17 cellular contexts compared by ENCODE assay signal in genomic region chr20:46195264-46196038, GRCh38.
"Had no signal": no experiment of that assay in that cellular context is flagged by ENCODE, and none has a peak within 500 bp of the region (broad histone marks: within the 10 kb centered on the region; RNA-seq: fewer than 3 reads in every experiment).

No MANE protein-coding gene starts in this region.

- H3K27ac ChIP-seq: brain microvascular endothelial cell, colonic mucosa, epithelial cell of prostate, left ventricle myocardium inferior, right atrium auricular region, tibial artery had no signal

- H3K4me1 Mint-ChIP-seq: activated CD4-positive, alpha-beta memory T cell treated with anti-CD3 and anti-CD28 coated beads, Interleukin-2, amount 10 ng/mL, durations not matched to agents 7 days and 5 days; activated CD8-positive, alpha-beta memory T cell treated with anti-CD3 and anti-CD28 coated beads, Interleukin-2, amount 10 ng/mL, durations not matched to agents 7 days and 5 days had no signal

- H3K36me3 Mint-ChIP-seq: activated CD8-positive, alpha-beta memory T cell treated with anti-CD3 and anti-CD28 coated beads, Interleukin-2, amount 10 ng/mL, durations not matched to agents 7 days and 5 days; activated naive CD8-positive, alpha-beta T cell treated with anti-CD3 and anti-CD28 coated beads for 36 hours; WTC11 had no signal

- H3K27me3 ChIP-seq: colonic mucosa, right atrium auricular region had no signal

- H3K27ac Mint-ChIP-seq: activated CD4-positive, alpha-beta memory T cell treated with anti-CD3 and anti-CD28 coated beads, Interleukin-2, amount 10 ng/mL, durations not matched to agents 7 days and 5 days; activated CD8-positive, alpha-beta memory T cell treated with anti-CD3 and anti-CD28 coated beads, Interleukin-2, amount 10 ng/mL, durations not matched to agents 7 days and 5 days; activated naive CD8-positive, alpha-beta T cell treated with anti-CD3 and anti-CD28 coated beads for 36 hours; endodermal cell; T-helper 1 cell treated with Interleukin-12 subunit alpha and Interleukin-12 subunit beta and Interleukin-4 antibody, amounts not matched to agents 30 μg/mL and 1 μg/mL, for 36 hours; WTC11 had no signal

- DNase-seq: activated CD4-positive, alpha-beta memory T cell treated with anti-CD3 and anti-CD28 coated beads, Interleukin-2, amount 10 ng/mL, durations not matched to agents 7 days and 5 days; activated CD4-positive, alpha-beta T cell treated with anti-CD3 and anti-CD28 coated beads for 4 hours; activated CD8-positive, alpha-beta memory T cell treated with anti-CD3 and anti-CD28 coated beads, Interleukin-2, amount 10 ng/mL, durations not matched to agents 7 days and 5 days; activated naive CD8-positive, alpha-beta T cell treated with anti-CD3 and anti-CD28 coated beads for 36 hours; brain microvascular endothelial cell; central memory CD4-positive, alpha-beta T cell; colonic mucosa; endodermal cell; foreskin fibroblast; left ventricle myocardium inferior; stimulated activated CD4-positive, alpha-beta T cell treated with anti-CD3 and anti-CD28 coated beads, Interleukin-2, amount 100 ng/mL, for 24 hours; stimulated activated naive CD8-positive, alpha-beta T cell treated with anti-CD3 and anti-CD28 coated beads, Interleukin-15, Interleukin-2, amounts not matched to agents 100 U/mL and 50 U/mL, for 24 hours; tibial artery had no signal

- H3K9me3 ChIP-seq: colonic mucosa, left ventricle myocardium inferior, right atrium auricular region had no signal

- ATAC-seq: activated CD8-positive, alpha-beta memory T cell treated with anti-CD3 and anti-CD28 coated beads, Interleukin-2, amount 10 ng/mL, durations not matched to agents 7 days and 5 days; stimulated activated naive CD8-positive, alpha-beta T cell treated with anti-CD3 and anti-CD28 coated beads, Interleukin-15, Interleukin-2, amounts not matched to agents 100 U/mL and 50 U/mL, for 24 hours; WTC11 had no signal

- H3K4me1 ChIP-seq: colonic mucosa, left ventricle myocardium inferior, tibial artery had no signal

- H3K4me3 Mint-ChIP-seq: activated CD4-positive, alpha-beta memory T cell treated with anti-CD3 and anti-CD28 coated beads, Interleukin-2, amount 10 ng/mL, durations not matched to agents 7 days and 5 days; activated CD8-positive, alpha-beta memory T cell treated with anti-CD3 and anti-CD28 coated beads, Interleukin-2, amount 10 ng/mL, durations not matched to agents 7 days and 5 days; activated naive CD8-positive, alpha-beta T cell treated with anti-CD3 and anti-CD28 coated beads for 36 hours; endodermal cell; T-helper 1 cell treated with Interleukin-12 subunit alpha and Interleukin-12 subunit beta and Interleukin-4 antibody, amounts not matched to agents 30 μg/mL and 1 μg/mL, for 36 hours; WTC11 had no signal

- H3K9me3 Mint-ChIP-seq: activated CD4-positive, alpha-beta memory T cell treated with anti-CD3 and anti-CD28 coated beads, Interleukin-2, amount 10 ng/mL, durations not matched to agents 7 days and 5 days; T-helper 1 cell treated with Interleukin-12 subunit alpha and Interleukin-12 subunit beta and Interleukin-4 antibody, amounts not matched to agents 30 μg/mL and 1 μg/mL, for 36 hours had no signal
